ENCODE assay signal across 8 cellular contexts in the genomic region with DNA sequence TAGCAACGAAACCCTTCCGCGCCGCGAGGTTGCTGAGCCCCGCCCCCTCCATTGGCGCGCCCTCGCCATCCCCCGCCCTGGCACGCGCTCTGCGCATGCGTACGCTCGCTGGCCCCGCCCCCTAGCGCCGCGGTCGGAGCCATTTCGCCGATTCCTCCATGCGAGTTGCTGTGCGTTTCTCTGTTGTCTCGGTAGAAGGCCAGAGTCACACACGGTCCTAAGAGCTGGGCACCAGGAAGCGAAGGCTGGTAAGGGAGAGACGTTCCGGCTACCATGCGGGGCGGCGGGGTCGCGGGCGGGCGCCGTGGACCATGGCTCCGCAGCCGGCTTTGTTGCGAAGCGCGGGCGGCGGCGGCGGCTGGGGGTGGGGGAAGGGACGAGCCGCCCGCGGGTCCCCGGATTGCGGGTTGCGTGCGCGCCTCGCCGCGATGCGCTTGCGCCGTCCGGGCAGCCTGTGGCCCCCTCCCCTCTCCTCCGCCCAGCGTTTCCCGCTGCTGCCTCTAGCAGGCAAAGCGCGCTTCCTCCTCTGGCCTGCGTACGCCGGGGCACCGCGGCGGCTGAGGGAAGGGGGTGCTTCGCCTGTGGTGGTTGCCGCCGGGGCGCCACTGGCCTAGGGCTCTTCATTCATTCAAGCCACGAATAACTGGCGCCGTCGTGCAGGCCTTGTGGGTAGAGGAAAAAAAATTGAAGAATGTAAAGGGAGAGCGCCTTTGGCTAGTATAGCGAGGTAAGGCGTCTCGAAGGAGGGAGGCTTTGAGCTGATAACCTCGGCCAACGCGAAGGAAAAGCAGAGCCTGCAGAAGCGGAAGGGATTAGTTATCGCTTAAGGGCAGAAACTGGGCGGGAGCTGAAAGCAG. TPM values are rescaled to one million over a fixed set of nuclear protein-coding genes. Genes with fewer than 3 reads are reported as not detected.
DNase-seq lines count a peak whose midpoint lies in the region; ATAC-seq and TF ChIP-seq lines count a peak whose summit lies in the region.

A gene (plus strand): TSS at position 139 of the 857 bp plus-strand sequence. CDS start 3,220 bp downstream, outside the sequence.

- intact Hi-C loops in left lung (cut with DNase I) = no loop called here

- peak in 1 of 2 donors; percentile 37 for TF ChIP-seq CTCF in left lung (IDR thresholded peaks at IDR 0.05)

- no peaks in the 10 kb centered on the region for H3K27me3 ChIP-seq in left lung

- no peaks in the 10 kb centered on the region for H3K9me3 ChIP-seq in left lung

- H3K4me1 ChIP-seq in left lung = peaks cover 25 to 42% of the 10 kb centered on the region in 2 donors

- H3K36me3 ChIP-seq in left lung = peaks cover 0 to 20% of the 10 kb centered on the region in 2 donors

- peak; percentile 74 for ATAC-seq in GM19351 (IDR thresholded peaks at IDR 0.05; ENCODE audit: unreplicated experiment)
- peak; percentile 73 for ATAC-seq in HG03521 (IDR thresholded peaks at IDR 0.05; ENCODE audit: unreplicated experiment)
- ATAC-seq in left lung = peak; percentile 93

- peak within 1 kb of the TSS; percentile 78 to 82 for H3K4me3 ChIP-seq in left lung

- DNase-seq in C1 segment of cervical spinal cord (lab: John Stamatoyannopoulos, UW) (peak; percentile 53 to 99 (median 94)), NCI-H69 (lab: John Stamatoyannopoulos, UW) (peak; percentile 98), dedifferentiated amniotic fluid mesenchymal stem cell (ENCODE audit: extremely low spot score) (peak; percentile 71), left lung (peak; percentile 94 to 98)
- peak; percentile 96 for DNase-seq in activated CD4-positive, alpha-beta T cell treated with anti-CD3 and anti-CD28 coated beads, Interleukin-2, amount 50 U/mL, for 1 hour
- peak; percentile 97 to 98 for DNase-seq in stimulated activated CD4-positive, alpha-beta T cell treated with anti-CD3 and anti-CD28 coated beads, Interleukin-2, amount 100 ng/mL, for 48 hours

- peak within 1 kb of the TSS; percentile 92 to 94 for H3K27ac ChIP-seq in left lung

RNA-seq across cellular contexts. Expression of the gene that starts here (rescaled TPM):
- 100 to 1,000 TPM; 109 to 160 TPM for total RNA-seq in left lung

Comparison
In these comparisons a context has a peak if more than half of its experiments do, and no peak if none do; other contexts are left out.
1. Peak in every context shown above with its lines: DNase-seq, ATAC-seq, H3K4me3 ChIP-seq and H3K27ac ChIP-seq.